In genomic region chr11:29343465-29344333, GRCh38 we compare ENCODE assay signal across 8 cellular contexts.
DNase-seq lines count a peak whose midpoint lies in the region; ATAC-seq and TF ChIP-seq lines count a peak whose summit lies in the region.

No MANE protein-coding gene starts in this region.

- no peaks in the 10 kb centered on the region for H3K9me3 ChIP-seq in adrenal gland (replicated peaks in 1 of 3)

- peak; percentile 97 for ATAC-seq in GM18907 (IDR thresholded peaks at IDR 0.05; ENCODE audit: unreplicated experiment)
- peak; percentile 91 for ATAC-seq in HG03025 (IDR thresholded peaks at IDR 0.05; ENCODE audit: low FRiP score, unreplicated experiment)

- intact Hi-C loops in adrenal gland (cut with DNase I) = no loop called here

- no peaks in the 10 kb centered on the region for H3K4me1 ChIP-seq in adrenal gland (replicated peaks in 1 of 2)

- DNase-seq in DMS153 treated with DMSO at 0.1 percent for 48 hours (lab: John Stamatoyannopoulos, UW; ENCODE audit: unreplicated experiment) (peak; percentile 45), NCI-H2107 treated with DMSO at 0.1 percent for 48 hours (lab: John Stamatoyannopoulos, UW; ENCODE audit: unreplicated experiment) (peak; percentile 19), adrenal gland (peak; percentile 50 to 83 (median 68)), hippocampal formation (lab: John Stamatoyannopoulos, UW) (peak; percentile 39 to 45)
- peak; percentile 11 to 18 (median 15) for DNase-seq in stimulated activated CD4-positive, alpha-beta T cell treated with anti-CD3 and anti-CD28 coated beads, Interleukin-12 subunit alpha, Interleukin-12 subunit beta, amount 100 ng/mL, for 48 hours (ENCODE audit: low read depth in 2 of 3, low spot score in 1 of 3)
- DNase-seq in effector CD4-positive, alpha-beta T cell = no peak

- no peak for TF ChIP-seq POLR2A in adrenal gland (IDR thresholded peaks at IDR 0.05)

- H3K4me3 ChIP-seq in adrenal gland = peak overlapping the region in 1 of 4 donors; percentile 23

- no peaks in the 10 kb centered on the region for H3K36me3 ChIP-seq in adrenal gland (replicated peaks in 1 of 2)

- 13 to 21% (median 19%) methylated on average over 8 of the region's 8 CpGs for WGBS in adrenal gland, 4 donors

- H3K27me3 ChIP-seq in adrenal gland = no peaks in the 10 kb centered on the region

- TF ChIP-seq CTCF in adrenal gland (IDR thresholded peaks at IDR 0.05) = peak; percentile 48 to 89 (median 65)

- no peak overlapping the region for H3K27ac ChIP-seq in adrenal gland
